Comparison of ENCODE assay signal across 29 cellular contexts in genomic region chr6:17186925-17187324, GRCh38.
"Had no signal": no experiment of that assay in that cellular context is flagged by ENCODE, and none has a peak within 500 bp of the region (broad histone marks: within the 10 kb centered on the region; RNA-seq: fewer than 3 reads in every experiment).

No MANE protein-coding gene starts in this region.

- H3K9me3 Mint-ChIP-seq: natural killer cell treated with Interleukin-12 subunit alpha and Interleukin-12 subunit beta and Interleukin-15 and Interleukin-18, amount 100 ng/mL, for 72 hours; stimulated activated effector memory CD8-positive, alpha-beta T cell treated with anti-CD3 and anti-CD28 coated beads, Interleukin-12 subunit alpha, Interleukin-12 subunit beta, amount 100 ng/mL, for 72 hours; stimulated activated naive CD8-positive, alpha-beta T cell treated with anti-CD3 and anti-CD28 coated beads, Interleukin-15, amount 100 ng/mL, for 72 hours had no signal

- H3K36me3 Mint-ChIP-seq: naive B cell; naive thymus-derived CD8-positive, alpha-beta T cell; natural killer cell treated with Interleukin-12 subunit alpha and Interleukin-12 subunit beta and Interleukin-15 and Interleukin-18, amount 100 ng/mL, for 72 hours; stimulated activated effector memory CD8-positive, alpha-beta T cell treated with anti-CD3 and anti-CD28 coated beads, Interleukin-12 subunit alpha, Interleukin-12 subunit beta, amount 100 ng/mL, for 72 hours; type B pancreatic cell had no signal

- H3K27me3 ChIP-seq: neutrophil, pancreas, right lobe of liver, sigmoid colon, spleen, suprapubic skin, testis, tibial artery, transverse colon, upper lobe of right lung, uterus had no signal

- H3K36me3 ChIP-seq: neutrophil, pancreas, right lobe of liver, sigmoid colon, spleen, suprapubic skin, tibial artery, transverse colon, upper lobe of right lung, uterus had no signal

- H3K4me3 Mint-ChIP-seq: naive B cell; naive thymus-derived CD8-positive, alpha-beta T cell; natural killer cell treated with Interleukin-12 subunit alpha and Interleukin-12 subunit beta and Interleukin-15 and Interleukin-18, amount 100 ng/mL, for 72 hours; nephron progenitor cell; neural crest cell; stimulated activated effector memory CD8-positive, alpha-beta T cell treated with anti-CD3 and anti-CD28 coated beads, Interleukin-12 subunit alpha, Interleukin-12 subunit beta, amount 100 ng/mL, for 72 hours; stimulated activated naive CD8-positive, alpha-beta T cell treated with anti-CD3 and anti-CD28 coated beads, Interleukin-15, amount 100 ng/mL, for 72 hours; type B pancreatic cell had no signal

- H3K4me1 ChIP-seq: pancreas, psoas muscle, right lobe of liver, sigmoid colon, spleen, suprapubic skin, testis, tibial artery, transverse colon, upper lobe of right lung, uterus had no signal

- H3K4me3 ChIP-seq: pancreas, psoas muscle, right lobe of liver, sigmoid colon, smooth muscle cell, spleen, suprapubic skin, testis, tibial artery, transverse colon, upper lobe of right lung, uterus had no signal

- H3K27ac Mint-ChIP-seq: naive B cell; naive thymus-derived CD8-positive, alpha-beta T cell; natural killer cell treated with Interleukin-12 subunit alpha and Interleukin-12 subunit beta and Interleukin-15 and Interleukin-18, amount 100 ng/mL, for 72 hours; nephron progenitor cell; stimulated activated effector memory CD8-positive, alpha-beta T cell treated with anti-CD3 and anti-CD28 coated beads, Interleukin-12 subunit alpha, Interleukin-12 subunit beta, amount 100 ng/mL, for 72 hours; stimulated activated naive CD8-positive, alpha-beta T cell treated with anti-CD3 and anti-CD28 coated beads, Interleukin-15, amount 100 ng/mL, for 72 hours; type B pancreatic cell had no signal

- H3K4me1 Mint-ChIP-seq: naive B cell; naive thymus-derived CD8-positive, alpha-beta T cell; nephron progenitor cell; neural crest cell; stimulated activated effector memory CD8-positive, alpha-beta T cell treated with anti-CD3 and anti-CD28 coated beads, Interleukin-12 subunit alpha, Interleukin-12 subunit beta, amount 100 ng/mL, for 72 hours; stimulated activated naive CD8-positive, alpha-beta T cell treated with anti-CD3 and anti-CD28 coated beads, Interleukin-15, amount 100 ng/mL, for 72 hours had no signal

- H3K27ac ChIP-seq: neutrophil, pancreas, psoas muscle, right lobe of liver, sigmoid colon, spleen, suprapubic skin, testis, tibial artery, transverse colon, upper lobe of right lung, uterus had no signal

- DNase-seq: naive B cell; naive thymus-derived CD8-positive, alpha-beta T cell; nephron progenitor cell; nucleus accumbens; pancreas; psoas muscle; right cardiac atrium; right lobe of liver; sigmoid colon; spleen; stimulated activated CD4-positive, alpha-beta T cell treated with anti-CD3 and anti-CD28 coated beads, Interleukin-12 subunit alpha, Interleukin-12 subunit beta, amount 100 ng/mL, for 4 hours; stimulated activated CD4-positive, alpha-beta T cell treated with anti-CD3 and anti-CD28 coated beads, Interleukin-1b, Interleukin-23, amount 100 ng/mL, for 48 hours; stimulated activated CD4-positive, alpha-beta T cell treated with anti-CD3 and anti-CD28 coated beads, Interleukin-4, amount 100 ng/mL, for 1 hour; stimulated activated naive CD4-positive, alpha-beta T cell; stimulated activated naive CD8-positive, alpha-beta T cell treated with anti-CD3 and anti-CD28 coated beads, Interleukin-15, amount 100 ng/mL, for 72 hours; stimulated activated naive CD8-positive, alpha-beta T cell treated with anti-CD3 and anti-CD28 coated beads, Interleukin-15, Interleukin-2, amounts not matched to agents 100 U/mL and 50 U/mL, for 24 hours; substantia nigra; testis; tibial artery; transverse colon; upper lobe of right lung; uterus had no signal

- H3K9me3 ChIP-seq: neutrophil, pancreas, psoas muscle, right lobe of liver, sigmoid colon, suprapubic skin, testis, upper lobe of right lung had no signal
